ENCODE assay signal across 1 cellular context in the genomic region with DNA sequence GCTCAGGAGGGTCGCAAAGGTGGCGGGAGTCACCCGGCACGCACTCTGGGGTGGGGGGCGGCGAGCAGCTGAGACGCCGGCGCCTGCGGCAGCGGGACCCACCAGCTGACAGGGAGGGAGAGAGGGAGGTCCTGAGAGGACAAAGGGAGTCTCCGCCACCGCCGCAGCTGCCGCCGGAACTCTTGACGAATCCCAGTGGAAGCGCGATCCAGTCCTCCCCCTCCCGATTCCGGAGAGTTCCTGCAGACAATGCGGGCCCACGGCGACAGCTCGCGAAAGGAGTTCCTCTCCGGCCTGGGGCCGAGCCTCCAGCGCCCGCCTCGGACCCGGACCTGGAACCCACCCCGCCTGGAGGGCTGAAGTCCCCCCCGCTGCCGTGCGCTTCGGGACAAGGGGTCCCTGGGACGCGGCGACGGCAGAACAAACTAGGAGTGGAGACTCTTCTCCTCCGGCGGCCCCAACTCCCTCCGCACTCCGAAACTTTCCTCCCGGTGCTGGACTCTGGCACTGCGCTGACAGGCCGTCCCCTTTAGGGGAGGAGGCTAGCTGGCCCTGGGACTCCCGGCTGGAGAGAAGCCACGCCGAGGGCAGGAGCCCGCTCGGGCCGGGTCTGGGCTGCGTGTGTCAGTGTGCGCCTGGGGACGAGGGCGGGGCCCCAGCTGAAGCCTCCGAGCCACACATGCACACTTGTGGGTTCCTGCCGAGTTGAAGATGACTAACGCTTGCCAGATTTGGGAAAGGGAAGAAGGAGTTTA.
TF ChIP-seq lines count a peak whose summit lies in the region.

A gene (minus strand): TSS at position 623 of the 755 bp plus-strand sequence. CDS start 669 bp downstream, outside the sequence.

TF ChIP-seq in HepG2, 621 proteins besides CTCF, POLR2A, EP300 and RAD21 (continued from another document and continues in another):
- TF ChIP-seq, protein P1, sequence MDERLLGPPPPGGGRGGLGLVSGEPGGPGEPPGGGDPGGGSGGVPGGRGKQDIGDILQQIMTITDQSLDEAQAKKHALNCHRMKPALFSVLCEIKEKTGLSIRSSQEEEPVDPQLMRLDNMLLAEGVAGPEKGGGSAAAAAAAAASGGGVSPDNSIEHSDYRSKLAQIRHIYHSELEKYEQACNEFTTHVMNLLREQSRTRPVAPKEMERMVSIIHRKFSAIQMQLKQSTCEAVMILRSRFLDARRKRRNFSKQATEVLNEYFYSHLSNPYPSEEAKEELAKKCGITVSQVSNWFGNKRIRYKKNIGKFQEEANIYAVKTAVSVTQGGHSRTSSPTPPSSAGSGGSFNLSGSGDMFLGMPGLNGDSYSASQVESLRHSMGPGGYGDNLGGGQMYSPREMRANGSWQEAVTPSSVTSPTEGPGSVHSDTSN (CRISPR knock-in tag; IDR thresholded peaks at IDR 0.05) = no peak
- TF ChIP-seq PAF1 (CRISPR knock-in tag; IDR thresholded peaks at IDR 0.05) = no peak
- TF ChIP-seq ZNF10 (CRISPR knock-in tag; IDR thresholded peaks at IDR 0.05; ENCODE audit: borderline replicate concordance, low read depth) = no peak
- TF ChIP-seq, protein P2, sequence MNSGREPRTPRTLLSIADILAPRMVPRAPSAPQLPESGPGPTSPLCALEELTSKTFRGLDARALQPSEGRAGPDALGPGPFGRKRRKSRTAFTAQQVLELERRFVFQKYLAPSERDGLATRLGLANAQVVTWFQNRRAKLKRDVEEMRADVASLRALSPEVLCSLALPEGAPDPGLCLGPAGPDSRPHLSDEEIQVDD (CRISPR knock-in tag; IDR thresholded peaks at IDR 0.05; ENCODE audit: borderline replicate concordance) = no peak
- TF ChIP-seq, protein P3, sequence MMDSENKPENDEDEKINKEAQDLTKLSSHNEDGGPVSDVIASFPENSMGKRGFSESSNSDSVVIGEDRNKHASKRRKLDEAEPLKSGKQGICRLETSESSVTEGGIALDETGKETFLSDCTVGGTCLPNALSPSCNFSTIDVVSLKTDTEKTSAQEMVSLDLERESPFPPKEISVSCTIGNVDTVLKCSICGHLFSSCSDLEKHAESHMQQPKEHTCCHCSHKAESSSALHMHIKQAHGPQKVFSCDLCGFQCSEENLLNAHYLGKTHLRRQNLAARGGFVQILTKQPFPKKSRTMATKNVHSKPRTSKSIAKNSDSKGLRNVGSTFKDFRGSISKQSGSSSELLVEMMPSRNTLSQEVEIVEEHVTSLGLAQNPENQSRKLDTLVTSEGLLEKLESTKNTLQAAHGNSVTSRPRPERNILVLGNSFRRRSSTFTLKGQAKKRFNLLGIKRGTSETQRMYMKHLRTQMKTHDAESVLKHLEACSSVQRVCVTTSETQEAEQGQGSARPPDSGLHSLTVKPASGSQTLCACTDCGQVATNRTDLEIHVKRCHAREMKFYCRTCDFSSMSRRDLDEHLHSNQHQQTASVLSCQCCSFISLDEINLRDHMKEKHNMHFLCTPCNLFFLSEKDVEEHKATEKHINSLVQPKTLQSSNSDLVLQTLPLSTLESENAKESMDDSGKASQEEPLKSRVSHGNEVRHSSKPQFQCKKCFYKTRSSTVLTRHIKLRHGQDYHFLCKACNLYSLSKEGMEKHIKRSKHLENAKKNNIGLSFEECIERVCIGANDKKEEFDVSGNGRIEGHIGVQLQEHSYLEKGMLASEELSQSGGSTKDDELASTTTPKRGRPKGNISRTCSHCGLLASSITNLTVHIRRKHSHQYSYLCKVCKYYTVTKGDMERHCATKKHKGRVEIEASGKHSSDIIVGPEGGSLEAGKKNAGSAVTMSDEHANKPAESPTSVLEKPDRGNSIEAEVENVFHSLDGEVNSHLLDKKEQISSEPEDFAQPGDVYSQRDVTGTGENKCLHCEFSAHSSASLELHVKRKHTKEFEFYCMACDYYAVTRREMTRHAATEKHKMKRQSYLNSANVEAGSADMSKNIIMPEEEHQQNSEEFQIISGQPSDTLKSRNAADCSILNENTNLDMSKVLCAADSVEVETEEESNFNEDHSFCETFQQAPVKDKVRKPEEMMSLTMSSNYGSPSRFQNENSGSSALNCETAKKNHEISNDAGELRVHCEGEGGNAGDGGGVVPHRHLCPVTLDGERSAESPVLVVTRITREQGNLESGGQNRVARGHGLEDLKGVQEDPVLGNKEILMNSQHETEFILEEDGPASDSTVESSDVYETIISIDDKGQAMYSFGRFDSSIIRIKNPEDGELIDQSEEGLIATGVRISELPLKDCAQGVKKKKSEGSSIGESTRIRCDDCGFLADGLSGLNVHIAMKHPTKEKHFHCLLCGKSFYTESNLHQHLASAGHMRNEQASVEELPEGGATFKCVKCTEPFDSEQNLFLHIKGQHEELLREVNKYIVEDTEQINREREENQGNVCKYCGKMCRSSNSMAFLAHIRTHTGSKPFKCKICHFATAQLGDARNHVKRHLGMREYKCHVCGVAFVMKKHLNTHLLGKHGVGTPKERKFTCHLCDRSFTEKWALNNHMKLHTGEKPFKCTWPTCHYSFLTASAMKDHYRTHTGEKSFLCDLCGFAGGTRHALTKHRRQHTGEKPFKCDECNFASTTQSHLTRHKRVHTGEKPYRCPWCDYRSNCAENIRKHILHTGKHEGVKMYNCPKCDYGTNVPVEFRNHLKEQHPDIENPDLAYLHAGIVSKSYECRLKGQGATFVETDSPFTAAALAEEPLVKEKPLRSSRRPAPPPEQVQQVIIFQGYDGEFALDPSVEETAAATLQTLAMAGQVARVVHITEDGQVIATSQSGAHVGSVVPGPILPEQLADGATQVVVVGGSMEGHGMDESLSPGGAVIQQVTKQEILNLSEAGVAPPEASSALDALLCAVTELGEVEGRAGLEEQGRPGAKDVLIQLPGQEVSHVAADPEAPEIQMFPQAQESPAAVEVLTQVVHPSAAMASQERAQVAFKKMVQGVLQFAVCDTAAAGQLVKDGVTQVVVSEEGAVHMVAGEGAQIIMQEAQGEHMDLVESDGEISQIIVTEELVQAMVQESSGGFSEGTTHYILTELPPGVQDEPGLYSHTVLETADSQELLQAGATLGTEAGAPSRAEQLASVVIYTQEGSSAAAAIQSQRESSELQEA (CRISPR knock-in tag; IDR thresholded peaks at IDR 0.05; ENCODE audit: not compliant biosample characterization) = no peak
- TF ChIP-seq ZMYM2 (CRISPR knock-in tag; IDR thresholded peaks at IDR 0.05) = no peak
- no peak for TF ChIP-seq MBNL3 (CRISPR knock-in tag; conservative IDR thresholded peaks at IDR 0.05)
- no peak; the same call in 1 of the 2 replicates for TF ChIP-seq ZNF546 (CRISPR knock-in tag; conservative IDR thresholded peaks at IDR 0.05)
- TF ChIP-seq ZNF614 (CRISPR knock-in tag; IDR thresholded peaks at IDR 0.05; ENCODE audit: borderline replicate concordance) = no peak
- no peak for TF ChIP-seq ZNF530 (CRISPR knock-in tag; IDR thresholded peaks at IDR 0.05; ENCODE audit: low read depth)
- TF ChIP-seq ZNF354B (CRISPR knock-in tag; IDR thresholded peaks at IDR 0.05) = no peak
- no peak for TF ChIP-seq ZNF382 (CRISPR knock-in tag; IDR thresholded peaks at IDR 0.05; ENCODE audit: borderline replicate concordance)
- no peak for TF ChIP-seq CBX2 (IDR thresholded peaks at IDR 0.05; ENCODE audit: low read depth, low read length)
- TF ChIP-seq CBX2 (CRISPR knock-in tag; IDR thresholded peaks at IDR 0.05; ENCODE audit: low read depth) = peak; percentile 93
- no peak for TF ChIP-seq TP53 (CRISPR knock-in tag; conservative IDR thresholded peaks at IDR 0.05)
- no peak for TF ChIP-seq ZZZ3 (CRISPR knock-in tag; IDR thresholded peaks at IDR 0.05; ENCODE audit: borderline replicate concordance)
- TF ChIP-seq THAP11 (CRISPR knock-in tag; IDR thresholded peaks at IDR 0.05) = no peak
- peak; percentile 47; the same call in 1 of the 2 replicates for TF ChIP-seq MYC (CRISPR knock-in tag; IDR thresholded peaks at IDR 0.05; ENCODE audit: borderline replicate concordance)
- no peak for TF ChIP-seq GTF3A (CRISPR knock-in tag; conservative IDR thresholded peaks at IDR 0.05)
- no peak for TF ChIP-seq TRIM24 (CRISPR knock-in tag; IDR thresholded peaks at IDR 0.05)
- TF ChIP-seq, protein P4, sequence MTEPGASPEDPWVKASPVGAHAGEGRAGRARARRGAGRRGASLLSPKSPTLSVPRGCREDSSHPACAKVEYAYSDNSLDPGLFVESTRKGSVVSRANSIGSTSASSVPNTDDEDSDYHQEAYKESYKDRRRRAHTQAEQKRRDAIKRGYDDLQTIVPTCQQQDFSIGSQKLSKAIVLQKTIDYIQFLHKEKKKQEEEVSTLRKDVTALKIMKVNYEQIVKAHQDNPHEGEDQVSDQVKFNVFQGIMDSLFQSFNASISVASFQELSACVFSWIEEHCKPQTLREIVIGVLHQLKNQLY (CRISPR knock-in tag; IDR thresholded peaks at IDR 0.05) = no peak
- TF ChIP-seq SMAD3 (CRISPR knock-in tag; IDR thresholded peaks at IDR 0.05) = no peak
- TF ChIP-seq ZNF33B (CRISPR knock-in tag; IDR thresholded peaks at IDR 0.05) = 0 out of 2 replicates have a peak, but pooled peaks have one; percentile 40
- TF ChIP-seq, protein P5, sequence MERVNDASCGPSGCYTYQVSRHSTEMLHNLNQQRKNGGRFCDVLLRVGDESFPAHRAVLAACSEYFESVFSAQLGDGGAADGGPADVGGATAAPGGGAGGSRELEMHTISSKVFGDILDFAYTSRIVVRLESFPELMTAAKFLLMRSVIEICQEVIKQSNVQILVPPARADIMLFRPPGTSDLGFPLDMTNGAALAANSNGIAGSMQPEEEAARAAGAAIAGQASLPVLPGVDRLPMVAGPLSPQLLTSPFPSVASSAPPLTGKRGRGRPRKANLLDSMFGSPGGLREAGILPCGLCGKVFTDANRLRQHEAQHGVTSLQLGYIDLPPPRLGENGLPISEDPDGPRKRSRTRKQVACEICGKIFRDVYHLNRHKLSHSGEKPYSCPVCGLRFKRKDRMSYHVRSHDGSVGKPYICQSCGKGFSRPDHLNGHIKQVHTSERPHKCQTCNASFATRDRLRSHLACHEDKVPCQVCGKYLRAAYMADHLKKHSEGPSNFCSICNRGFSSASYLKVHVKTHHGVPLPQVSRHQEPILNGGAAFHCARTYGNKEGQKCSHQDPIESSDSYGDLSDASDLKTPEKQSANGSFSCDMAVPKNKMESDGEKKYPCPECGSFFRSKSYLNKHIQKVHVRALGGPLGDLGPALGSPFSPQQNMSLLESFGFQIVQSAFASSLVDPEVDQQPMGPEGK (CRISPR knock-in tag; IDR thresholded peaks at IDR 0.05) = peak; percentile 62; the same call in 1 of the 2 replicates
- TF ChIP-seq, protein P6, sequence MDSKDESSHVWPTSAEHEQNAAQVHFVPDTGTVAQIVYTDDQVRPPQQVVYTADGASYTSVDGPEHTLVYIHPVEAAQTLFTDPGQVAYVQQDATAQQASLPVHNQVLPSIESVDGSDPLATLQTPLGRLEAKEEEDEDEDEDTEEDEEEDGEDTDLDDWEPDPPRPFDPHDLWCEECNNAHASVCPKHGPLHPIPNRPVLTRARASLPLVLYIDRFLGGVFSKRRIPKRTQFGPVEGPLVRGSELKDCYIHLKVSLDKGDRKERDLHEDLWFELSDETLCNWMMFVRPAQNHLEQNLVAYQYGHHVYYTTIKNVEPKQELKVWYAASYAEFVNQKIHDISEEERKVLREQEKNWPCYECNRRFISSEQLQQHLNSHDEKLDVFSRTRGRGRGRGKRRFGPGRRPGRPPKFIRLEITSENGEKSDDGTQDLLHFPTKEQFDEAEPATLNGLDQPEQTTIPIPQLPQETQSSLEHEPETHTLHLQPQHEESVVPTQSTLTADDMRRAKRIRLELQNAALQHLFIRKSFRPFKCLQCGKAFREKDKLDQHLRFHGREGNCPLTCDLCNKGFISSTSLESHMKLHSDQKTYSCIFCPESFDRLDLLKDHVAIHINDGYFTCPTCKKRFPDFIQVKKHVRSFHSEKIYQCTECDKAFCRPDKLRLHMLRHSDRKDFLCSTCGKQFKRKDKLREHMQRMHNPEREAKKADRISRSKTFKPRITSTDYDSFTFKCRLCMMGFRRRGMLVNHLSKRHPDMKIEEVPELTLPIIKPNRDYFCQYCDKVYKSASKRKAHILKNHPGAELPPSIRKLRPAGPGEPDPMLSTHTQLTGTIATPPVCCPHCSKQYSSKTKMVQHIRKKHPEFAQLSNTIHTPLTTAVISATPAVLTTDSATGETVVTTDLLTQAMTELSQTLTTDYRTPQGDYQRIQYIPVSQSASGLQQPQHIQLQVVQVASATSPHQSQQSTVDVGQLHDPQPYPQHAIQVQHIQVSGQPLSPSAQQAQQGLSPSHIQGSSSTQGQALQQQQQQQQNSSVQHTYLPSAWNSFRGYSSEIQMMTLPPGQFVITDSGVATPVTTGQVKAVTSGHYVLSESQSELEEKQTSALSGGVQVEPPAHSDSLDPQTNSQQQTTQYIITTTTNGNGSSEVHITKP (CRISPR knock-in tag; IDR thresholded peaks at IDR 0.05; ENCODE audit: low read depth) = no peak
- no peak for TF ChIP-seq REXO4 (CRISPR knock-in tag; IDR thresholded peaks at IDR 0.05; ENCODE audit: borderline replicate concordance)
- TF ChIP-seq, protein P7, sequence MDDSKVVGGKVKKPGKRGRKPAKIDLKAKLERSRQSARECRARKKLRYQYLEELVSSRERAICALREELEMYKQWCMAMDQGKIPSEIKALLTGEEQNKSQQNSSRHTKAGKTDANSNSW (CRISPR knock-in tag; IDR thresholded peaks at IDR 0.05; ENCODE audit: borderline replicate concordance) = no peak
- TF ChIP-seq POGZ (CRISPR knock-in tag; IDR thresholded peaks at IDR 0.05) = peak; percentile 77
- TF ChIP-seq STAG1 (CRISPR knock-in tag; IDR thresholded peaks at IDR 0.05) = peak; percentile 8; the same call in 1 of the 2 replicates
- TF ChIP-seq, protein P8, sequence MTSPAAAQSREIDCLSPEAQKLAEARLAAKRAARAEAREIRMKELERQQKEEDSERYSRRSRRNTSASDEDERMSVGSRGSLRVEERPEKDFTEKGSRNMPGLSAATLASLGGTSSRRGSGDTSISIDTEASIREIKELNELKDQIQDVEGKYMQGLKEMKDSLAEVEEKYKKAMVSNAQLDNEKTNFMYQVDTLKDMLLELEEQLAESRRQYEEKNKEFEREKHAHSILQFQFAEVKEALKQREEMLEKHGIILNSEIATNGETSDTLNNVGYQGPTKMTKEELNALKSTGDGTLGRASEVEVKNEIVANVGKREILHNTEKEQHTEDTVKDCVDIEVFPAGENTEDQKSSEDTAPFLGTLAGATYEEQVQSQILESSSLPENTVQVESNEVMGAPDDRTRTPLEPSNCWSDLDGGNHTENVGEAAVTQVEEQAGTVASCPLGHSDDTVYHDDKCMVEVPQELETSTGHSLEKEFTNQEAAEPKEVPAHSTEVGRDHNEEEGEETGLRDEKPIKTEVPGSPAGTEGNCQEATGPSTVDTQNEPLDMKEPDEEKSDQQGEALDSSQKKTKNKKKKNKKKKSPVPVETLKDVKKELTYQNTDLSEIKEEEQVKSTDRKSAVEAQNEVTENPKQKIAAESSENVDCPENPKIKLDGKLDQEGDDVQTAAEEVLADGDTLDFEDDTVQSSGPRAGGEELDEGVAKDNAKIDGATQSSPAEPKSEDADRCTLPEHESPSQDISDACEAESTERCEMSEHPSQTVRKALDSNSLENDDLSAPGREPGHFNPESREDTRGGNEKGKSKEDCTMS (CRISPR knock-in tag; conservative IDR thresholded peaks at IDR 0.05) = no peak
- TF ChIP-seq ZNF367 (CRISPR knock-in tag; IDR thresholded peaks at IDR 0.05; ENCODE audit: borderline replicate concordance) = no peak; the same call in 1 of the 2 replicates
- no peak for TF ChIP-seq ZNF549 (CRISPR knock-in tag; IDR thresholded peaks at IDR 0.05)
- no peak for TF ChIP-seq ONECUT2 (CRISPR knock-in tag; IDR thresholded peaks at IDR 0.05)
- TF ChIP-seq CENPX (CRISPR knock-in tag; IDR thresholded peaks at IDR 0.05) = no peak
- no peak for TF ChIP-seq ZFYVE20 (CRISPR knock-in tag; IDR thresholded peaks at IDR 0.05; ENCODE audit: borderline replicate concordance, low read depth)
- no peak for TF ChIP-seq SMARCE1 (IDR thresholded peaks at IDR 0.05; ENCODE audit: borderline replicate concordance)
- 0 out of 2 replicates have a peak, but pooled peaks have one; percentile 64 for TF ChIP-seq ZNF230 (CRISPR knock-in tag; IDR thresholded peaks at IDR 0.05)
- TF ChIP-seq ZNF652 (CRISPR knock-in tag; IDR thresholded peaks at IDR 0.05; ENCODE audit: borderline replicate concordance, low read depth) = no peak
- TF ChIP-seq NBN (conservative IDR thresholded peaks at IDR 0.05) = no peak
- peak; percentile 87 for TF ChIP-seq PHF8 (CRISPR knock-in tag; IDR thresholded peaks at IDR 0.05)
- TF ChIP-seq ZNF3 (CRISPR knock-in tag; IDR thresholded peaks at IDR 0.05) = no peak
- TF ChIP-seq NFE2L2 (IDR thresholded peaks at IDR 0.05; ENCODE audit: low read length) = no peak
- no peak for TF ChIP-seq MYNN (CRISPR knock-in tag; IDR thresholded peaks at IDR 0.05; ENCODE audit: low read depth)
